28 cellular contexts compared by ENCODE assay signal in genomic region chr2:176181551-176181950, GRCh38. TPM values are rescaled to one million over a fixed set of nuclear protein-coding genes. Genes with fewer than 3 reads are reported as not detected.
"Had no signal": no experiment of that assay in that cellular context is flagged by ENCODE, and none has a peak within 500 bp of the region (broad histone marks: within the 10 kb centered on the region; RNA-seq: fewer than 3 reads in every experiment).

No MANE protein-coding gene starts in this region.

- H3K9me3 Mint-ChIP-seq: effector memory CD8-positive, alpha-beta T cell; mesothelial cell of epicardium had no signal

- H3K4me3 Mint-ChIP-seq: effector memory CD8-positive, alpha-beta T cell; mesothelial cell of epicardium; naive B cell had no signal

- H3K9me3 ChIP-seq: esophagus squamous epithelium, gastrocnemius medialis, heart right ventricle, left lung, lower lobe of right lung, mucosa of descending colon had no signal

- H3K36me3 ChIP-seq: esophagus squamous epithelium, gastrocnemius medialis, heart right ventricle, left lung, lower lobe of right lung had no signal

- ATAC-seq: effector memory CD8-positive, alpha-beta T cell; esophagus mucosa; gastrocnemius medialis; heart right ventricle; left colon; left lung; left ventricle myocardium superior; lower lobe of right lung; mucosa of descending colon had no signal

- H3K27ac ChIP-seq: coronary artery, epithelial cell of prostate, esophagus squamous epithelium, gastrocnemius medialis, heart right ventricle, left lung, lower lobe of right lung had no signal

- DNase-seq: effector CD8-positive, alpha-beta T cell; effector memory CD8-positive, alpha-beta T cell; erythroblast; esophagus squamous epithelium; foreskin fibroblast; foreskin melanocyte; gastrocnemius medialis; glutamatergic neuron; head of caudate nucleus; heart right ventricle; hippocampal formation; kidney; kidney glomerular epithelial cell; left colon; left lung; left ventricle myocardium superior; lower lobe of right lung; mesenchymal stem cell; mucosa of descending colon; naive B cell had no signal

- FAIRE-seq: colon, islet of Langerhans, kidney had no signal

- H3K27ac Mint-ChIP-seq: effector memory CD8-positive, alpha-beta T cell; mesothelial cell of epicardium; naive B cell had no signal

- H3K4me3 ChIP-seq: coronary artery, esophagus squamous epithelium, gastrocnemius medialis, heart right ventricle, left lung, lower lobe of right lung, mucosa of descending colon had no signal

- H3K36me3 Mint-ChIP-seq: naive B cell had no signal

RNA-seq across cellular contexts. Expression of gene HOXD1, which starts 6.9 kb away (rescaled TPM):
- total RNA-seq: cerebellum, left ventricle myocardium superior, mesothelial cell of epicardium, myocyte had no signal

RNA-seq across cellular contexts. Expression of gene HOXD3, which starts 24.4 kb away (rescaled TPM):
- total RNA-seq: cerebellum, myocyte had no signal

RNA-seq across cellular contexts. Expression of gene HOXD4, which starts 30.2 kb away (rescaled TPM):
- total RNA-seq: cerebellum, myocyte had no signal

RNA-seq across cellular contexts. Expression of gene HOXD8, which starts 52.0 kb away (rescaled TPM):
- total RNA-seq: cerebellum had no signal

RNA-seq across cellular contexts. Expression of gene HOXD9, which starts 59.0 kb away (rescaled TPM):
- total RNA-seq: cerebellum, left ventricle myocardium superior had no signal
